Comparison of ENCODE assay signal across 8 cellular contexts in the genomic region with DNA sequence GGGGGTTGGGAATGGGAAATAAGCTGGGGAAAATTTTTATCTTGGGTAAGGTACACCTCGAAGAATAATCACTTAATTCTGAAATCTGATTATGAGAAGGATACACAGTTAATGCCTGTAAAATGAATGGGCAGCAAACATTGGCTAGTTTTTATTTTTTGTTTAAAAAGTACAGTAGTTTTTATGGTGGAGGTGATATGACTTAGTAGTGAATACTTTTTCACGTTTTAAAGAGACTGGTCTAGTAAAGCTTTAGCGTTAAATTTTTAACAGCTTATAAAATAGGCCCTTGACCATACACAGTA. TPM values are rescaled to one million over a fixed set of nuclear protein-coding genes. Genes with fewer than 3 reads are reported as not detected.
DNase-seq lines count a peak whose midpoint lies in the region; ATAC-seq and TF ChIP-seq lines count a peak whose summit lies in the region.

No MANE protein-coding gene starts in this region.

- peak overlapping the region; percentile 76 for H3K4me2 ChIP-seq in GM23338

- peaks cover 4% of the 10 kb centered on the region; the same call in 1 of the 2 replicates for H3F3A ChIP-seq in GM23338 (replicated peaks; ENCODE audit: low read depth)

- H3K27me3 Mint-ChIP-seq in GM23338 (ENCODE audit: insufficient read depth, low read depth, poor library complexity) (peaks cover 15% of the 10 kb centered on the region), WTC11 (ENCODE audit: low read depth) (peaks cover 4% of the 10 kb centered on the region; the same call in 1 of the 2 replicates)

- H4K20me1 ChIP-seq in GM23338 (replicated peaks; ENCODE audit: insufficient read depth) = peaks cover 44% of the 10 kb centered on the region

- peak overlapping the region; percentile 97 for H3K4me3 ChIP-seq in GM23338
- H3K4me3 ChIP-seq in right cardiac atrium (ENCODE audit: low read length) = peak overlapping the region; percentile 97
- H3K4me3 ChIP-seq in skin epidermis = peak overlapping the region; percentile 65 to 99 (median 82)

- ATAC-seq in GM23338 (no peak), WTC11 (no peak), right cardiac atrium (no peak), GM18511 (IDR thresholded peaks at IDR 0.05; ENCODE audit: unreplicated experiment) (no peak)

- H3K36me3 Mint-ChIP-seq in GM23338 (ENCODE audit: low read depth) (peaks cover 28% of the 10 kb centered on the region), WTC11 (peaks cover 7% of the 10 kb centered on the region)

- peak overlapping the region; percentile 89 for H3K4me3 Mint-ChIP-seq in GM23338
- peak overlapping the region; percentile 95 for H3K4me3 Mint-ChIP-seq in WTC11

- CTCF ChIA-PET in WTC11 (lab: Charles Lee) = no interaction called here

- POLR2A ChIA-PET in WTC11 (lab: Charles Lee) = no interaction called here

- H3K36me3 ChIP-seq in GM23338 (ENCODE audit: insufficient read depth) = no peaks in the 10 kb centered on the region

- H3K27ac Mint-ChIP-seq in GM23338 = peak overlapping the region; percentile 98
- peak overlapping the region; percentile 88 for H3K27ac Mint-ChIP-seq in WTC11

- H3K27me3 ChIP-seq in GM23338 (ENCODE audit: insufficient read depth) (no peaks in the 10 kb centered on the region), right cardiac atrium (ENCODE audit: control insufficient read depth, insufficient read depth) (no peaks in the 10 kb centered on the region)

- H3K27ac ChIP-seq in GM23338 (ENCODE audit: low read depth) = peak overlapping the region; percentile 100
- H3K27ac ChIP-seq in right cardiac atrium (ENCODE audit: low read length) = peak overlapping the region; percentile 99
- H3K27ac ChIP-seq in skin epidermis = peak overlapping the region in 20 of 21 experiments; percentile 64 to 99 (median 96)

- H3K9me3 ChIP-seq in right cardiac atrium (ENCODE audit: control insufficient read depth, low read length) = no peaks in the 10 kb centered on the region

- TF ChIP-seq CTCF in GM23338 (conservative IDR thresholded peaks at IDR 0.05; ENCODE audit: low read depth in 2 of 2) (no peak), WTC11 (IDR thresholded peaks at IDR 0.05) (no peak)

- intact Hi-C loops in right cardiac atrium (cut with DNase I) = no loop called here
- intact Hi-C loops in head of caudate nucleus (cut with DNase I) = loop anchor here (5.0 kb wide), 3 partner anchors 82 to 158 kb away; a partner anchor contains a TSS

- DNase-seq in GM23338 (ENCODE audit: low spot score) (no peak), WTC11 (ENCODE audit: low spot score) (no peak), right cardiac atrium (no peak), head of caudate nucleus (no peak), C1 segment of cervical spinal cord (lab: John Stamatoyannopoulos, UW) (no peak), NCI-H1105 (lab: John Stamatoyannopoulos, UW) (no peak)

- no peak overlapping the region for H2AFZ ChIP-seq in GM23338

- peaks cover 34% of the 10 kb centered on the region for H3K4me1 ChIP-seq in GM23338 (ENCODE audit: insufficient read depth)
- H3K4me1 ChIP-seq in right cardiac atrium (ENCODE audit: control insufficient read depth, insufficient read depth, low read length) = peaks cover 7% of the 10 kb centered on the region

- 3% methylated on average over 3 of the region's 3 CpGs for WGBS in right cardiac atrium

- H3K4me1 Mint-ChIP-seq in GM23338 = peaks cover 40% of the 10 kb centered on the region
- H3K4me1 Mint-ChIP-seq in WTC11 = peaks cover 47% of the 10 kb centered on the region

- peaks cover 69% of the 10 kb centered on the region for H3K79me2 ChIP-seq in GM23338 (replicated peaks; ENCODE audit: insufficient read depth)

- H3K9me3 Mint-ChIP-seq in GM23338 (peaks cover 17% of the 10 kb centered on the region), WTC11 (no peaks in the 10 kb centered on the region)

- H3K9me2 ChIP-seq in GM23338 (ENCODE audit: insufficient read depth) = no peaks in the 10 kb centered on the region

TF ChIP-seq in GM23338, 12 proteins besides CTCF, POLR2A, EP300 and RAD21 (continues in another document):
- TF ChIP-seq STAT1 (IDR thresholded peaks at IDR 0.05; ENCODE audit: unreplicated experiment) (no peak), EZH2phosphoT487 (IDR thresholded peaks at IDR 0.05; ENCODE audit: unreplicated experiment) (no peak), ZNF331 (CRISPR knock-in tag; IDR thresholded peaks at IDR 0.05; ENCODE audit: low read depth) (no peak), CREB1 (CRISPR knock-in tag; IDR thresholded peaks at IDR 0.05; ENCODE audit: low read depth) (no peak), ZNF114 (CRISPR knock-in tag; IDR thresholded peaks at IDR 0.05) (no peak)
- TF ChIP-seq, protein P1, sequence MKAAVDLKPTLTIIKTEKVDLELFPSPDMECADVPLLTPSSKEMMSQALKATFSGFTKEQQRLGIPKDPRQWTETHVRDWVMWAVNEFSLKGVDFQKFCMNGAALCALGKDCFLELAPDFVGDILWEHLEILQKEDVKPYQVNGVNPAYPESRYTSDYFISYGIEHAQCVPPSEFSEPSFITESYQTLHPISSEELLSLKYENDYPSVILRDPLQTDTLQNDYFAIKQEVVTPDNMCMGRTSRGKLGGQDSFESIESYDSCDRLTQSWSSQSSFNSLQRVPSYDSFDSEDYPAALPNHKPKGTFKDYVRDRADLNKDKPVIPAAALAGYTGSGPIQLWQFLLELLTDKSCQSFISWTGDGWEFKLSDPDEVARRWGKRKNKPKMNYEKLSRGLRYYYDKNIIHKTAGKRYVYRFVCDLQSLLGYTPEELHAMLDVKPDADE (IDR thresholded peaks at IDR 0.05) = no peak

TF ChIP-seq in WTC11, 78 proteins besides CTCF, POLR2A, EP300 and RAD21 (continues in another document):
- TF ChIP-seq CBFB (CRISPR knock-in tag; IDR thresholded peaks at IDR 0.05; ENCODE audit: low read depth) (no peak), GRHL2 (CRISPR knock-in tag; IDR thresholded peaks at IDR 0.05; ENCODE audit: insufficient replicate concordance, severe bottlenecking) (no peak), GABPB1 (CRISPR knock-in tag; IDR thresholded peaks at IDR 0.05) (no peak), ZNF317 (CRISPR knock-in tag; IDR thresholded peaks at IDR 0.05; ENCODE audit: borderline replicate concordance, low read depth) (no peak), GTF2I (CRISPR knock-in tag; conservative IDR thresholded peaks at IDR 0.05) (no peak), ZNF219 (CRISPR knock-in tag; IDR thresholded peaks at IDR 0.05; ENCODE audit: borderline replicate concordance) (no peak), PRRX2 (CRISPR knock-in tag; IDR thresholded peaks at IDR 0.05) (no peak)
- TF ChIP-seq, protein P2, sequence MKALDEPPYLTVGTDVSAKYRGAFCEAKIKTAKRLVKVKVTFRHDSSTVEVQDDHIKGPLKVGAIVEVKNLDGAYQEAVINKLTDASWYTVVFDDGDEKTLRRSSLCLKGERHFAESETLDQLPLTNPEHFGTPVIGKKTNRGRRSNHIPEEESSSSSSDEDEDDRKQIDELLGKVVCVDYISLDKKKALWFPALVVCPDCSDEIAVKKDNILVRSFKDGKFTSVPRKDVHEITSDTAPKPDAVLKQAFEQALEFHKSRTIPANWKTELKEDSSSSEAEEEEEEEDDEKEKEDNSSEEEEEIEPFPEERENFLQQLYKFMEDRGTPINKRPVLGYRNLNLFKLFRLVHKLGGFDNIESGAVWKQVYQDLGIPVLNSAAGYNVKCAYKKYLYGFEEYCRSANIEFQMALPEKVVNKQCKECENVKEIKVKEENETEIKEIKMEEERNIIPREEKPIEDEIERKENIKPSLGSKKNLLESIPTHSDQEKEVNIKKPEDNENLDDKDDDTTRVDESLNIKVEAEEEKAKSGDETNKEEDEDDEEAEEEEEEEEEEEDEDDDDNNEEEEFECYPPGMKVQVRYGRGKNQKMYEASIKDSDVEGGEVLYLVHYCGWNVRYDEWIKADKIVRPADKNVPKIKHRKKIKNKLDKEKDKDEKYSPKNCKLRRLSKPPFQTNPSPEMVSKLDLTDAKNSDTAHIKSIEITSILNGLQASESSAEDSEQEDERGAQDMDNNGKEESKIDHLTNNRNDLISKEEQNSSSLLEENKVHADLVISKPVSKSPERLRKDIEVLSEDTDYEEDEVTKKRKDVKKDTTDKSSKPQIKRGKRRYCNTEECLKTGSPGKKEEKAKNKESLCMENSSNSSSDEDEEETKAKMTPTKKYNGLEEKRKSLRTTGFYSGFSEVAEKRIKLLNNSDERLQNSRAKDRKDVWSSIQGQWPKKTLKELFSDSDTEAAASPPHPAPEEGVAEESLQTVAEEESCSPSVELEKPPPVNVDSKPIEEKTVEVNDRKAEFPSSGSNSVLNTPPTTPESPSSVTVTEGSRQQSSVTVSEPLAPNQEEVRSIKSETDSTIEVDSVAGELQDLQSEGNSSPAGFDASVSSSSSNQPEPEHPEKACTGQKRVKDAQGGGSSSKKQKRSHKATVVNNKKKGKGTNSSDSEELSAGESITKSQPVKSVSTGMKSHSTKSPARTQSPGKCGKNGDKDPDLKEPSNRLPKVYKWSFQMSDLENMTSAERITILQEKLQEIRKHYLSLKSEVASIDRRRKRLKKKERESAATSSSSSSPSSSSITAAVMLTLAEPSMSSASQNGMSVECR (CRISPR knock-in tag; IDR thresholded peaks at IDR 0.05; ENCODE audit: borderline replicate concordance) = no peak
- TF ChIP-seq, protein P3, sequence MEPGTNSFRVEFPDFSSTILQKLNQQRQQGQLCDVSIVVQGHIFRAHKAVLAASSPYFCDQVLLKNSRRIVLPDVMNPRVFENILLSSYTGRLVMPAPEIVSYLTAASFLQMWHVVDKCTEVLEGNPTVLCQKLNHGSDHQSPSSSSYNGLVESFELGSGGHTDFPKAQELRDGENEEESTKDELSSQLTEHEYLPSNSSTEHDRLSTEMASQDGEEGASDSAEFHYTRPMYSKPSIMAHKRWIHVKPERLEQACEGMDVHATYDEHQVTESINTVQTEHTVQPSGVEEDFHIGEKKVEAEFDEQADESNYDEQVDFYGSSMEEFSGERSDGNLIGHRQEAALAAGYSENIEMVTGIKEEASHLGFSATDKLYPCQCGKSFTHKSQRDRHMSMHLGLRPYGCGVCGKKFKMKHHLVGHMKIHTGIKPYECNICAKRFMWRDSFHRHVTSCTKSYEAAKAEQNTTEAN (CRISPR knock-in tag; IDR thresholded peaks at IDR 0.05) = no peak
- TF ChIP-seq, protein P4, sequence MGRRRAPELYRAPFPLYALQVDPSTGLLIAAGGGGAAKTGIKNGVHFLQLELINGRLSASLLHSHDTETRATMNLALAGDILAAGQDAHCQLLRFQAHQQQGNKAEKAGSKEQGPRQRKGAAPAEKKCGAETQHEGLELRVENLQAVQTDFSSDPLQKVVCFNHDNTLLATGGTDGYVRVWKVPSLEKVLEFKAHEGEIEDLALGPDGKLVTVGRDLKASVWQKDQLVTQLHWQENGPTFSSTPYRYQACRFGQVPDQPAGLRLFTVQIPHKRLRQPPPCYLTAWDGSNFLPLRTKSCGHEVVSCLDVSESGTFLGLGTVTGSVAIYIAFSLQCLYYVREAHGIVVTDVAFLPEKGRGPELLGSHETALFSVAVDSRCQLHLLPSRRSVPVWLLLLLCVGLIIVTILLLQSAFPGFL (CRISPR knock-in tag; IDR thresholded peaks at IDR 0.05; ENCODE audit: borderline replicate concordance) = no peak

RNA-seq across cellular contexts. Expression of a gene that starts 1.8 kb away (rescaled TPM):
- 131 and 187 TPM in 2 replicates for total RNA-seq in GM23338 (2014; rRNA removed; shearing (Covaris generic))
- polyA plus RNA-seq in GM23338 (2016; fragmentation: Nextera tagmentation; extraction: Ambion mirVana) = 55.1 and 58.8 TPM in 2 replicates
- total RNA-seq in WTC11 (2021) = 92.1 to 102 TPM (median 95.8 TPM) in 3 replicates
- 10 to 100 TPM; 39.2 to 55.5 (median 50.0) TPM for total RNA-seq in right cardiac atrium
- polyA plus RNA-seq in right cardiac atrium = 32.5 TPM
